Comparison of ENCODE assay signal across 10 cellular contexts in genomic region chr7:100272538-100272902, GRCh38. TPM values are rescaled to one million over a fixed set of nuclear protein-coding genes. Genes with fewer than 3 reads are reported as not detected.
DNase-seq lines count a peak whose midpoint lies in the region; TF ChIP-seq lines count a peak whose summit lies in the region.
"Not testable (repeated sequence)": the region's sequence is repeated elsewhere in the genome, so short reads cannot be mapped to it uniquely, and the experiment has no call there.
"Had no signal": no experiment of that assay in that cellular context is flagged by ENCODE, and none has a peak within 500 bp of the region (broad histone marks: within the 10 kb centered on the region; RNA-seq: fewer than 3 reads in every experiment).

No MANE protein-coding gene starts in this region.

- TF ChIP-seq CTCF in Loucy (conservative IDR thresholded peaks at IDR 0.05; ENCODE audit: low read length); fibroblast of the aortic adventitia (IDR thresholded peaks at IDR 0.05; ENCODE audit: insufficient read depth, low read length); sigmoid colon (IDR thresholded peaks at IDR 0.05): not testable (repeated sequence)
- TF ChIP-seq CTCF in brain (conservative IDR thresholded peaks at IDR 0.05), result peak in 1 of 2 experiments; percentile 25

- peak overlapping the region; percentile 48 for H3K27ac Mint-ChIP-seq in activated CD4-positive, alpha-beta T cell treated with anti-CD3 and anti-CD28 coated beads, Interleukin-2, amount 10 ng/mL, durations not matched to agents 24 days and 14 days
- peak overlapping the region in 4 of 5 experiments; percentile 31 to 89 (median 70) for H3K27ac Mint-ChIP-seq in brain

- H3K27ac ChIP-seq in mesodermal cell (ENCODE audit: low read depth, low read length, severe bottlenecking); urinary bladder (ENCODE audit: low read depth): not testable (repeated sequence)
- peak overlapping the region; percentile 73 to 80 (median 77) for H3K27ac ChIP-seq in sigmoid colon

- H3K36me3 Mint-ChIP-seq in activated CD4-positive, alpha-beta T cell treated with anti-CD3 and anti-CD28 coated beads, Interleukin-2, amount 10 ng/mL, durations not matched to agents 24 days and 14 days (ENCODE audit: low read depth), result not testable (repeated sequence)
- H3K36me3 Mint-ChIP-seq in brain, result peaks cover 12% of the 10 kb centered on the region

- WGBS in mesodermal cell (ENCODE audit: insufficient coverage in 2 of 2), 2 experiments, result 46 to 69% methylated on average over 7 to 8 of the region's 11 CpGs
- WGBS in sigmoid colon, 2 donors, result 52 to 55% methylated on average over 11 of the region's 11 CpGs
- 40% methylated on average over 11 of the region's 11 CpGs for WGBS in urinary bladder

- intact Hi-C loops in activated CD4-positive, alpha-beta T cell treated with anti-CD3 and anti-CD28 coated beads, Interleukin-2, amount 10 ng/mL, durations not matched to agents 24 days and 14 days (cut with micrococcal nuclease); sigmoid colon (cut with DNase I): not testable (repeated sequence)

- H3K36me3 ChIP-seq in ES-I3 (ENCODE audit: insufficient read depth, low read length); Loucy (ENCODE audit: insufficient read depth, low read length); mesodermal cell (ENCODE audit: control insufficient read depth, insufficient read depth, low read length); sigmoid colon; urinary bladder (ENCODE audit: insufficient read depth): not testable (repeated sequence)

- H3K9me3 Mint-ChIP-seq in activated CD4-positive, alpha-beta T cell treated with anti-CD3 and anti-CD28 coated beads, Interleukin-2, amount 10 ng/mL, durations not matched to agents 24 days and 14 days; brain: not testable (repeated sequence)

- peaks cover 20% of the 10 kb centered on the region for H3K4me1 Mint-ChIP-seq in activated CD4-positive, alpha-beta T cell treated with anti-CD3 and anti-CD28 coated beads, Interleukin-2, amount 10 ng/mL, durations not matched to agents 24 days and 14 days
- H3K4me1 Mint-ChIP-seq in brain, result peaks cover 33% of the 10 kb centered on the region

- not testable (repeated sequence) for H3F3A ChIP-seq in Loucy (ENCODE audit: low read depth)

- H3K4me2 ChIP-seq in Loucy (ENCODE audit: low read depth, low read length, poor library complexity, severe bottlenecking), result peak overlapping the region; percentile 68

- H3K4me3 ChIP-seq in Loucy (ENCODE audit: low read length, poor library complexity, severe bottlenecking), result peak overlapping the region; percentile 77
- peak overlapping the region; percentile 73 for H3K4me3 ChIP-seq in fibroblast of the aortic adventitia (ENCODE audit: low read depth, low read length)
- H3K4me3 ChIP-seq in mesodermal cell (ENCODE audit: extremely low read depth, insufficient read depth, low read length, poor library complexity, severe bottlenecking), result peak overlapping the region; percentile 53
- H3K4me3 ChIP-seq in sigmoid colon, result peak overlapping the region; percentile 62 to 89 (median 74)
- peak overlapping the region; percentile 87 for H3K4me3 ChIP-seq in urinary bladder (ENCODE audit: low read depth, low read length)

- peak overlapping the region; percentile 77 for H3K4me3 Mint-ChIP-seq in activated CD4-positive, alpha-beta T cell treated with anti-CD3 and anti-CD28 coated beads, Interleukin-2, amount 10 ng/mL, durations not matched to agents 24 days and 14 days
- H3K4me3 Mint-ChIP-seq in brain, result peak overlapping the region; percentile 71 to 95 (median 81)

- not testable (repeated sequence) for H3K27me3 Mint-ChIP-seq in activated CD4-positive, alpha-beta T cell treated with anti-CD3 and anti-CD28 coated beads, Interleukin-2, amount 10 ng/mL, durations not matched to agents 24 days and 14 days
- H3K27me3 Mint-ChIP-seq in brain, result peaks cover 10% of the 10 kb centered on the region

- H3K4me1 ChIP-seq in ES-I3 (ENCODE audit: insufficient read depth, low read length); Loucy (ENCODE audit: insufficient read depth, low read length, poor library complexity, severe bottlenecking); mesodermal cell (ENCODE audit: control insufficient read depth, insufficient read depth, low read length, poor library complexity, severe bottlenecking); urinary bladder (ENCODE audit: insufficient read depth): not testable (repeated sequence)
- H3K4me1 ChIP-seq in sigmoid colon, result peaks cover 0 to 27% (median 17%) of the 10 kb centered on the region in 4 donors

- H2AFZ ChIP-seq in Loucy (ENCODE audit: low read length), result peak overlapping the region; percentile 30; the same call in 1 of the 2 replicates

- not testable (repeated sequence) for DNase-seq in activated CD4-positive, alpha-beta T cell treated with anti-CD3 and anti-CD28 coated beads, Interleukin-2, amount 10 ng/mL, durations not matched to agents 24 days and 14 days; fibroblast of the aortic adventitia (ENCODE audit: low read depth); sigmoid colon

- not testable (repeated sequence) for H3K9me3 ChIP-seq in ES-I3 (ENCODE audit: control insufficient read depth, insufficient read depth, low read length); Loucy (ENCODE audit: insufficient read depth, low read depth, low read length); mesodermal cell (ENCODE audit: control insufficient read depth, low read length); sigmoid colon

- not testable (repeated sequence) for TF ChIP-seq POLR2A in sigmoid colon (IDR thresholded peaks at IDR 0.05)

- H4K20me1 ChIP-seq in Loucy (ENCODE audit: insufficient read depth, low read length, poor library complexity, severe bottlenecking), result not testable (repeated sequence)

- H3K9ac ChIP-seq in ES-I3 (ENCODE audit: low read depth, low read length), result peak overlapping the region; percentile 82; the same call in 1 of the 2 replicates
- H3K9ac ChIP-seq in Loucy (ENCODE audit: low read depth, low read length, poor library complexity, severe bottlenecking), result peak overlapping the region; percentile 52

- TF ChIP-seq EP300 in sigmoid colon (IDR thresholded peaks at IDR 0.05), result not testable (repeated sequence)

- H3K79me2 ChIP-seq in Loucy (ENCODE audit: insufficient read depth, low read length), result peaks cover 23% of the 10 kb centered on the region; the same call in 1 of the 2 replicates

- not testable (repeated sequence) for H3K9me2 ChIP-seq in Loucy (replicated peaks; ENCODE audit: low read depth, low read length)

- H3K27me3 ChIP-seq in Loucy (ENCODE audit: insufficient read depth, low read length, poor library complexity, severe bottlenecking); sigmoid colon: not testable (repeated sequence)

RNA-seq across cellular contexts. Expression of gene SPDYE3, which starts 35.0 kb away (rescaled TPM):
- not detected in 2 replicates for total RNA-seq in activated CD4-positive, alpha-beta T cell treated with anti-CD3 and anti-CD28 coated beads, Interleukin-2, amount 10 ng/mL, durations not matched to agents 24 days and 14 days
- polyA plus RNA-seq in brain (ENCODE audit: insufficient read depth, low read depth, low replicate concordance), result not detected
- total RNA-seq in fibroblast of the aortic adventitia (ENCODE audit: low replicate concordance), result not detected in 2 replicates
- polyA plus RNA-seq in mesodermal cell (2013, experiment 1 of 2), result not detected
- polyA plus RNA-seq in mesodermal cell (2013, experiment 2 of 2), result not detected
- not detected for total RNA-seq in sigmoid colon
- polyA plus RNA-seq in sigmoid colon, result under 1 TPM in 1 of 3 donors, not detected in 2; 0.16 TPM
- total RNA-seq in urinary bladder, result not detected
- polyA plus RNA-seq in urinary bladder, result 0.10 TPM
- total RNA-seq: foreskin keratinocyte, Right ventricle myocardium inferior had no signal
- polyA plus RNA-seq: foreskin keratinocyte had no signal

RNA-seq across cellular contexts. Expression of gene PVRIG, which starts 52.8 kb away (rescaled TPM):
- total RNA-seq in activated CD4-positive, alpha-beta T cell treated with anti-CD3 and anti-CD28 coated beads, Interleukin-2, amount 10 ng/mL, durations not matched to agents 24 days and 14 days, result 20.9 and 21.6 TPM in 2 replicates
- polyA plus RNA-seq in brain (ENCODE audit: insufficient read depth, low read depth, low replicate concordance), result 0.22 TPM
- not detected in 2 replicates for total RNA-seq in fibroblast of the aortic adventitia (ENCODE audit: low replicate concordance)
- not detected for polyA plus RNA-seq in mesodermal cell (2013, experiment 1 of 2)
- polyA plus RNA-seq in mesodermal cell (2013, experiment 2 of 2), result not detected
- total RNA-seq in sigmoid colon, result under 1 TPM in 3 of 4 donors, not detected in 1; 0.16 to 0.95 (median 0.36) TPM
- polyA plus RNA-seq in sigmoid colon, result 10 to 100 TPM in 1 of 3 donors, under 1 TPM in 1, not detected in 1; 0.60 to 12.0 TPM
- 0.21 TPM for total RNA-seq in urinary bladder
- 0.77 TPM for polyA plus RNA-seq in urinary bladder
- total RNA-seq: foreskin keratinocyte, Right ventricle myocardium inferior had no signal
- polyA plus RNA-seq: foreskin keratinocyte had no signal

Comparison
In these comparisons a context has a peak if more than half of its experiments do, and no peak if none do; other contexts are left out.
1. RNA of gene PVRIG, which starts 52.8 kb away (total RNA-seq): 20.9 to 21.6 TPM in activated CD4-positive, alpha-beta T cell treated with anti-CD3 and anti-CD28 coated beads, Interleukin-2, amount 10 ng/mL, durations not matched to agents 24 days and 14 days; 0.16 to 0.95 TPM in sigmoid colon, 0.21 TPM in urinary bladder (single experiment) and not detected in fibroblast of the aortic adventitia; every median in the first group is over 10 times any median in the second.
2. Peak in every context shown above with its lines, with median percentiles within 50 percentile points of each other: H3K4me3 ChIP-seq.